ENCODE assay signal across 8 cellular contexts in genomic region chr7:30148951-30149459, GRCh38. TPM values are rescaled to one million over a fixed set of nuclear protein-coding genes. Genes with fewer than 3 reads are reported as not detected.
DNase-seq lines count a peak whose midpoint lies in the region; ATAC-seq and TF ChIP-seq lines count a peak whose summit lies in the region.

No MANE protein-coding gene starts in this region.

- no peaks in the 10 kb centered on the region for H3K27me3 ChIP-seq in GM23338 (ENCODE audit: insufficient read depth)
- no peaks in the 10 kb centered on the region for H3K27me3 ChIP-seq in foreskin keratinocyte
- H3K27me3 ChIP-seq in PC-3 (ENCODE audit: low read length), result no peaks in the 10 kb centered on the region

- CTCF ChIA-PET in PC-3 (lab: Charles Lee), result no interaction called here

- H3K4me2 ChIP-seq in GM23338, result no peak overlapping the region
- H3K4me2 ChIP-seq in PC-3 (ENCODE audit: low read length), result no peak overlapping the region

- H3K4me3 Mint-ChIP-seq in CD14-positive monocyte (peak overlapping the region; percentile 58 to 82), GM23338 (no peak overlapping the region), T-helper 17 cell (peak overlapping the region; percentile 68)

- H3K9me2 ChIP-seq in GM23338 (ENCODE audit: insufficient read depth) (no peaks in the 10 kb centered on the region), PC-3 (replicated peaks; ENCODE audit: low read length) (no peaks in the 10 kb centered on the region)

- H3K9me3 Mint-ChIP-seq in CD14-positive monocyte, result no peaks in the 10 kb centered on the region
- H3K9me3 Mint-ChIP-seq in GM23338, result no peaks in the 10 kb centered on the region

- intact Hi-C loops in CD14-positive monocyte (cut with micrococcal nuclease), result no loop called here
- intact Hi-C loops in PC-3 (cut with micrococcal nuclease), result no loop called here

- no peaks in the 10 kb centered on the region for H3K4me1 Mint-ChIP-seq in CD14-positive monocyte
- H3K4me1 Mint-ChIP-seq in GM23338, result no peaks in the 10 kb centered on the region
- peaks cover 5% of the 10 kb centered on the region for H3K4me1 Mint-ChIP-seq in T-helper 17 cell

- H3K4me1 ChIP-seq in GM23338 (ENCODE audit: insufficient read depth) (0 out of 2 replicates have a peak, but pooled peaks cover 2% of the 10 kb centered on the region), foreskin keratinocyte (peaks cover 4% of the 10 kb centered on the region), PC-3 (ENCODE audit: insufficient read depth, low read length) (peaks cover 6% of the 10 kb centered on the region)

- H3K27ac Mint-ChIP-seq in CD14-positive monocyte, result peak overlapping the region in 2 of 7 donors; percentile 28 to 59
- H3K27ac Mint-ChIP-seq in GM23338, result no peak overlapping the region
- no peak overlapping the region for H3K27ac Mint-ChIP-seq in T-helper 17 cell

- H3K27ac ChIP-seq in GM23338 (ENCODE audit: low read depth) (no peak overlapping the region), foreskin keratinocyte (no peak overlapping the region), PC-3 (ENCODE audit: low read length) (no peak overlapping the region)

- H3K79me2 ChIP-seq in GM23338 (replicated peaks; ENCODE audit: insufficient read depth), result no peaks in the 10 kb centered on the region
- H3K79me2 ChIP-seq in PC-3 (ENCODE audit: low read length), result no peaks in the 10 kb centered on the region

- ATAC-seq in GM23338 (peak; percentile 78), T-helper 17 cell (peak; percentile 82), foreskin keratinocyte (peak; percentile 86), HG02610 (IDR thresholded peaks at IDR 0.05; ENCODE audit: unreplicated experiment) (no peak), PC-3 (no peak)

- POLR2A ChIA-PET in PC-3 (lab: Charles Lee; ENCODE audit: unreplicated experiment), result no interaction called here

- no peak for TF ChIP-seq CTCF in CD14-positive monocyte (IDR thresholded peaks at IDR 0.05)
- TF ChIP-seq CTCF in GM23338 (conservative IDR thresholded peaks at IDR 0.05; ENCODE audit: low read depth in 2 of 2), result no peak
- TF ChIP-seq CTCF in foreskin keratinocyte (conservative IDR thresholded peaks at IDR 0.05), result no peak
- TF ChIP-seq CTCF in GM20000 (IDR thresholded peaks at IDR 0.05; ENCODE audit: extremely low read depth, missing control alignments), result no peak
- TF ChIP-seq CTCF in PC-3 (conservative IDR thresholded peaks at IDR 0.05; ENCODE audit: low read depth, low read length), result no peak

- no peaks in the 10 kb centered on the region for H3F3A ChIP-seq in GM23338 (replicated peaks; ENCODE audit: low read depth)
- H3F3A ChIP-seq in PC-3 (ENCODE audit: low read length, unreplicated experiment), result no peaks in the 10 kb centered on the region

- H3K36me3 ChIP-seq in GM23338 (ENCODE audit: insufficient read depth), result no peaks in the 10 kb centered on the region
- no peaks in the 10 kb centered on the region for H3K36me3 ChIP-seq in PC-3 (ENCODE audit: low read depth, low read length)

- DNase-seq in CD14-positive monocyte (ENCODE audit: low spot score) (peak; percentile 57), GM23338 (ENCODE audit: low spot score) (peak; percentile 27), T-helper 17 cell (peak in 1 of 3 donors; percentile 13), foreskin keratinocyte (peak; percentile 75 to 76), GM20000 (ENCODE audit: low spot score) (no peak), DMS 273 (lab: John Stamatoyannopoulos, UW; ENCODE audit: unreplicated experiment) (no peak), PC-3 (no peak)

- H3K27me3 Mint-ChIP-seq in CD14-positive monocyte (ENCODE audit: low read depth in 3 of 3), result no peaks in the 10 kb centered on the region
- H3K27me3 Mint-ChIP-seq in GM23338 (ENCODE audit: insufficient read depth, low read depth, poor library complexity), result no peaks in the 10 kb centered on the region
- no peaks in the 10 kb centered on the region for H3K27me3 Mint-ChIP-seq in T-helper 17 cell

- H4K20me1 ChIP-seq in GM23338 (replicated peaks; ENCODE audit: insufficient read depth) (peaks cover 7% of the 10 kb centered on the region; the same call in 1 of the 2 replicates), PC-3 (ENCODE audit: low read length) (no peaks in the 10 kb centered on the region)

- H3K4me3 ChIP-seq in GM23338 (no peak overlapping the region), PC-3 (ENCODE audit: low read length) (no peak overlapping the region)

- H3K9me3 ChIP-seq in T-helper 17 cell (ENCODE audit: control insufficient read depth, low read length, poor library complexity, severe bottlenecking), result no peaks in the 10 kb centered on the region
- no peaks in the 10 kb centered on the region for H3K9me3 ChIP-seq in PC-3 (ENCODE audit: low read length)

- no peak overlapping the region for H2AFZ ChIP-seq in GM23338
- no peak overlapping the region for H2AFZ ChIP-seq in PC-3 (ENCODE audit: low read length)

- BruUV-seq in PC-3 (replicated peaks; lab: Mats Ljungman, UMichigan), result no TSS peak

- H3K36me3 Mint-ChIP-seq in CD14-positive monocyte (peaks cover 4 to 8% of the 10 kb centered on the region in 2 donors), GM23338 (ENCODE audit: low read depth) (no peaks in the 10 kb centered on the region), T-helper 17 cell (ENCODE audit: low read depth) (no peaks in the 10 kb centered on the region)

- no peak overlapping the region for H3K9ac ChIP-seq in PC-3 (ENCODE audit: low read length)

TF ChIP-seq in GM23338, 12 proteins besides CTCF, POLR2A, EP300 and RAD21:
- TF ChIP-seq STAT1 (IDR thresholded peaks at IDR 0.05; ENCODE audit: unreplicated experiment) (no peak), ZNF331 (CRISPR knock-in tag; IDR thresholded peaks at IDR 0.05; ENCODE audit: low read depth) (no peak), JUNB (IDR thresholded peaks at IDR 0.05; ENCODE audit: unreplicated experiment) (no peak)

RNA-seq across cellular contexts. Expression of gene MTURN, which starts 14.2 kb away (rescaled TPM):
- polyA plus RNA-seq in CD14-positive monocyte (1 to 10 TPM; 5.9 to 7.5 TPM), GM23338 (2016; fragmentation: Nextera tagmentation; extraction: Ambion mirVana) (3.0 and 3.1 TPM in 2 replicates), foreskin keratinocyte (6.3 and 7.9 TPM in 2 replicates)
- total RNA-seq in GM23338 (2014; rRNA removed; shearing (Covaris generic)), result 4.7 and 8.7 TPM in 2 replicates
- total RNA-seq in T-helper 17 cell (10 to 100 TPM; 25.1 to 91.0 TPM), foreskin keratinocyte (9.5 and 11.1 TPM in 2 replicates), PC-3 (2014; rRNA removed) (5.4 and 6.3 TPM in 2 replicates)

Comparison
In these comparisons a context has a peak if more than half of its experiments do, and no peak if none do; other contexts are left out.
1. DNase-seq: peak in CD14-positive monocyte (single experiment), GM23338 (single experiment) and foreskin keratinocyte (2 of 2); none in GM20000 (single experiment), DMS 273 (single experiment) and PC-3 (single experiment).
2. ATAC-seq: peak in GM23338 (single experiment), T-helper 17 cell (single experiment) and foreskin keratinocyte (single experiment); none in HG02610 (single experiment) and PC-3 (single experiment).